ENCODE assay signal across 8 cellular contexts in genomic region chr9:97696025-97696822, GRCh38. TPM values are rescaled to one million over a fixed set of nuclear protein-coding genes. Genes with fewer than 3 reads are reported as not detected.
DNase-seq lines count a peak whose midpoint lies in the region; ATAC-seq and TF ChIP-seq lines count a peak whose summit lies in the region.

No MANE protein-coding gene starts in this region.

- intact Hi-C loops in esophagus muscularis mucosa (cut with DNase I): no loop called here

- WGBS in esophagus muscularis mucosa: 12% methylated on average over 10 of the region's 11 CpGs

- peak overlapping the region; percentile 93 for H3K4me3 Mint-ChIP-seq in osteocyte (ENCODE audit: unreplicated experiment)

- H3K4me1 ChIP-seq in SJSA1 (replicated peaks) (peaks cover 22% of the 10 kb centered on the region), esophagus muscularis mucosa (peaks cover 25 to 47% (median 39%) of the 10 kb centered on the region in 4 donors)

- no peaks in the 10 kb centered on the region for H3K9me3 Mint-ChIP-seq in osteocyte (ENCODE audit: unreplicated experiment)

- no peaks in the 10 kb centered on the region for H3K27me3 Mint-ChIP-seq in osteocyte (ENCODE audit: unreplicated experiment)

- peaks cover 6% of the 10 kb centered on the region for H3K36me3 Mint-ChIP-seq in osteocyte (ENCODE audit: unreplicated experiment)

- DNase-seq in BJ (ENCODE audit: low read depth): no peak
- DNase-seq in SJSA1 (ENCODE audit: low read depth in 1 of 2, low spot score in 2 of 2): no peak
- DNase-seq in esophagus muscularis mucosa (ENCODE audit: extremely low spot score): no peak
- DNase-seq in osteocyte (ENCODE audit: extremely low spot score, unreplicated experiment): no peak
- DNase-seq in T1000 (lab: John Stamatoyannopoulos, UW): no peak
- DNase-seq in NCI-H526 treated with DMSO at 0.1 percent for 48 hours (lab: John Stamatoyannopoulos, UW): no peak
- no peak for DNase-seq in NK-92 (lab: John Stamatoyannopoulos, UW; ENCODE audit: unreplicated experiment)

- H3K27ac ChIP-seq in SJSA1: no peak overlapping the region; the same call in 1 of the 2 replicates
- peak overlapping the region; percentile 92 to 98 (median 95) for H3K27ac ChIP-seq in esophagus muscularis mucosa (replicated peaks in 1 of 4)

- H3K36me3 ChIP-seq in BJ (ENCODE audit: control insufficient read depth, insufficient read depth, low read length): no peaks in the 10 kb centered on the region
- H3K36me3 ChIP-seq in SJSA1: peaks cover 8% of the 10 kb centered on the region; the same call in 1 of the 2 replicates
- peaks cover 10 to 22% (median 18%) of the 10 kb centered on the region in 4 donors for H3K36me3 ChIP-seq in esophagus muscularis mucosa

- no peak for TF ChIP-seq EP300 in esophagus muscularis mucosa (IDR thresholded peaks at IDR 0.05)

- TF ChIP-seq POLR2A in esophagus muscularis mucosa (IDR thresholded peaks at IDR 0.05; ENCODE audit: low read depth): no peak

- peak overlapping the region; percentile 94 for H3K27ac Mint-ChIP-seq in osteocyte (ENCODE audit: unreplicated experiment)

- H3K27me3 ChIP-seq in BJ (ENCODE audit: control insufficient read depth, insufficient read depth, low read length) (no peaks in the 10 kb centered on the region; the same call in none of the 2 replicates), SJSA1 (replicated peaks) (no peaks in the 10 kb centered on the region), esophagus muscularis mucosa (no peaks in the 10 kb centered on the region)

- ATAC-seq in GM21723 (IDR thresholded peaks at IDR 0.05; ENCODE audit: unreplicated experiment): peak; percentile 41

- H3K4me3 ChIP-seq in BJ (ENCODE audit: low read depth, low read length): peak overlapping the region; percentile 85
- peak overlapping the region; percentile 71 for H3K4me3 ChIP-seq in SJSA1
- peak overlapping the region; percentile 78 to 93 (median 87) for H3K4me3 ChIP-seq in esophagus muscularis mucosa

- CTCF ChIA-PET in BJ (lab: Yijun Ruan, JAX): interaction anchor here (0.8 to 1.9 kb wide), 4 partner anchors 17 to 287 kb away, joined by 3 to 7 read pairs (median 4); no protein-coding TSS in a partner anchor

- H3K4me1 Mint-ChIP-seq in osteocyte (ENCODE audit: unreplicated experiment): peaks cover 35% of the 10 kb centered on the region

- TF ChIP-seq CTCF in BJ (IDR thresholded peaks at IDR 0.05; ENCODE audit: insufficient read depth, low read depth, low read length) (no peak), esophagus muscularis mucosa (IDR thresholded peaks at IDR 0.05) (no peak), osteocyte (IDR thresholded peaks at IDR 0.05) (no peak)

- H3K9me3 ChIP-seq in SJSA1 (replicated peaks): no peaks in the 10 kb centered on the region; the same call in 1 of the 2 replicates
- H3K9me3 ChIP-seq in esophagus muscularis mucosa: no peaks in the 10 kb centered on the region

- POLR2A ChIA-PET in BJ (lab: Charles Lee): no interaction called here

RNA-seq across cellular contexts. Expression of gene XPA, which starts 0.9 kb away (rescaled TPM):
- 1.4 and 2.2 TPM in 2 replicates for polyA plus RNA-seq in BJ (2011; rRNA removed)
- polyA minus RNA-seq in BJ (2011; rRNA and poly(A)+ RNA removed): 0.95 and 0.98 TPM in 2 replicates
- total RNA-seq in SJSA1 (2014; rRNA removed; shearing (Covaris generic)): 7.8 and 13.3 TPM in 2 replicates
- total RNA-seq in esophagus muscularis mucosa: 10 to 100 TPM; 21.2 to 27.1 (median 22.9) TPM
- total RNA-seq in osteocyte: 10.1 and 10.6 TPM in 2 replicates
